Comparison of ENCODE assay signal across 1 cellular context in genomic region chr17:48930435-48930873, GRCh38.
TF ChIP-seq lines count a peak whose summit lies in the region.

No MANE protein-coding gene starts in this region.

TF ChIP-seq in H1, 55 proteins besides CTCF, POLR2A, EP300 and RAD21:
- no peak for TF ChIP-seq SP4 (IDR thresholded peaks at IDR 0.05; ENCODE audit: low read length)
- TF ChIP-seq BACH1 (IDR thresholded peaks at IDR 0.05; ENCODE audit: low read length): no peak
- peak; percentile 16; the same call in 1 of the 2 replicates for TF ChIP-seq POLR2AphosphoS5 (IDR thresholded peaks at IDR 0.05; ENCODE audit: low read depth, low read length)
TF ChIP-seq in H1: peak in this region for 1.
